Comparison of ENCODE assay signal across 8 cellular contexts in the genomic region with DNA sequence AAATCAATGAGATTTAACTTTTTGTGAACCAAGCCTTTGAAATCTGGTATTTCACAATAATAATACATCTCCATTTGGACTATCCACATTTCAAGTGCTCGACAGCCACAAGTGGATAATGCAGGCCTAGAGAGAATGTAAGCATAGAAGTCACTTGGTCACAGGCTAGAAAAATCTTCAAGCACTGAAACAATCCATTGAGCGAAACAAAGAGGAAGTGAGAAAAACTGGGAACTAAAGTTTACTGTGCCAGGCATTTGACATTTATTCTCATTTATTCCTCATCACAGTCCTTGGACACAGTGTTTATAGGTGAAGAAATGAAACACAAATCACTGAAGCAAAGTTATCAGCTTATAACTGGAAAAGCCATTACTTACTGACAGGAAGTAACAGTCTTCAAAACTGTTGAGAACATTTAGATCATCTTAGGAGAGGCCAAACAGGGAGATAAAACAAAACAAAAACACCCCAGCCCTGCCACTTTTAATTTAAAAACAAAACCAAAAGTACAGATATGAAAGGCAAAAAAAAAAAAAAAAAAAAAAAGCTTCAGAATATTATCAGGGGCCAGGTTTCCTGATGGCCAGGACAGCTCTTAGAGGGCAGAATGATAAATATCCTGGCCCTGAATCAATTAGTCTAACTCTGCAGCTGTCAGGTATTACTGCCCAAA. TPM values are rescaled to one million over a fixed set of nuclear protein-coding genes. Genes with fewer than 3 reads are reported as not detected.
A peak's percentile ranks its signal among the peaks of the same experiment; 100 is the strongest.
DNase-seq lines count a peak whose midpoint lies in the region; ATAC-seq and TF ChIP-seq lines count a peak whose summit lies in the region.

No MANE protein-coding gene starts in this region.

- ATAC-seq in HG03135 (IDR thresholded peaks at IDR 0.05; ENCODE audit: unreplicated experiment) (peak; percentile 52), gastrocnemius medialis (no peak)

- H3K36me3 ChIP-seq in gastrocnemius medialis (peaks cover 0 to 23% of the 10 kb centered on the region in 2 donors), tibial nerve (peaks cover 2 to 78% (median 8%) of the 10 kb centered on the region in 3 donors), ovary (no peaks in the 10 kb centered on the region), thyroid gland (peaks cover 7 to 8% of the 10 kb centered on the region in 2 donors)

- no peaks in the 10 kb centered on the region for H3K9me3 Mint-ChIP-seq in activated T-helper 1 cell treated with anti-CD3 and anti-CD28 coated beads, Interleukin-12 subunit alpha, Interleukin-12 subunit beta, Interleukin-2, Interleukin-4 antibody, amounts not matched to agents 30 ng/mL and 10 ng/mL and 1 ng/mL, durations not matched to agents 14 hours and 24 hours and 36 hours

- H3K4me3 Mint-ChIP-seq in activated T-helper 1 cell treated with anti-CD3 and anti-CD28 coated beads, Interleukin-12 subunit alpha, Interleukin-12 subunit beta, Interleukin-2, Interleukin-4 antibody, amounts not matched to agents 30 ng/mL and 10 ng/mL and 1 ng/mL, durations not matched to agents 14 hours and 24 hours and 36 hours = peak overlapping the region; percentile 24

- 35 to 41% methylated on average over 2 of the region's 2 CpGs for WGBS in tibial nerve, 2 donors
- WGBS in ovary, 3 donors = 63 to 74% (median 69%) methylated on average over 2 of the region's 2 CpGs
- WGBS in thyroid gland, 2 donors = 71 to 79% methylated on average over 2 of the region's 2 CpGs

- DNase-seq in SIG-M5 treated with dmso at 0.1 percent for 504 hours (lab: John Stamatoyannopoulos, UW; ENCODE audit: unreplicated experiment) (peak; percentile 65), SIG-M5 (lab: John Stamatoyannopoulos, UW) (no peak), gastrocnemius medialis (no peak), tibial nerve (ENCODE audit: low spot score in 2 of 2) (no peak), ovary (no peak), thyroid gland (no peak)
- DNase-seq in activated T-helper 1 cell treated with anti-CD3 and anti-CD28 coated beads, Interleukin-12 subunit alpha, Interleukin-12 subunit beta, Interleukin-2, Interleukin-4 antibody, amounts not matched to agents 30 ng/mL and 10 ng/mL and 1 ng/mL, durations not matched to agents 14 hours and 24 hours and 36 hours (ENCODE audit: low spot score) = no peak

- peaks cover 22% of the 10 kb centered on the region for H3K36me3 Mint-ChIP-seq in activated T-helper 1 cell treated with anti-CD3 and anti-CD28 coated beads, Interleukin-12 subunit alpha, Interleukin-12 subunit beta, Interleukin-2, Interleukin-4 antibody, amounts not matched to agents 30 ng/mL and 10 ng/mL and 1 ng/mL, durations not matched to agents 14 hours and 24 hours and 36 hours (ENCODE audit: low read depth)

- no peak for TF ChIP-seq CTCF in gastrocnemius medialis (IDR thresholded peaks at IDR 0.05 in 4 of 5, conservative IDR thresholded peaks at IDR 0.05 in 1 of 5)
- no peak for TF ChIP-seq CTCF in tibial nerve (IDR thresholded peaks at IDR 0.05)
- no peak for TF ChIP-seq CTCF in ovary (IDR thresholded peaks at IDR 0.05)
- no peak for TF ChIP-seq CTCF in thyroid gland (IDR thresholded peaks at IDR 0.05)

- intact Hi-C loops in activated T-helper 1 cell treated with anti-CD3 and anti-CD28 coated beads, Interleukin-12 subunit alpha, Interleukin-12 subunit beta, Interleukin-2, Interleukin-4 antibody, amounts not matched to agents 30 ng/mL and 10 ng/mL and 1 ng/mL, durations not matched to agents 14 hours and 24 hours and 36 hours (cut with micrococcal nuclease) = no loop called here
- intact Hi-C loops in gastrocnemius medialis (cut with DNase I; ENCODE audit: low total_unique reads) (no loop called here), ovary (cut with DNase I) (no loop called here), thyroid gland (cut with DNase I) (no loop called here)

- H3K27me3 Mint-ChIP-seq in activated T-helper 1 cell treated with anti-CD3 and anti-CD28 coated beads, Interleukin-12 subunit alpha, Interleukin-12 subunit beta, Interleukin-2, Interleukin-4 antibody, amounts not matched to agents 30 ng/mL and 10 ng/mL and 1 ng/mL, durations not matched to agents 14 hours and 24 hours and 36 hours (ENCODE audit: insufficient read depth) = no peaks in the 10 kb centered on the region

- H3K9me3 ChIP-seq in gastrocnemius medialis (no peaks in the 10 kb centered on the region), tibial nerve (no peaks in the 10 kb centered on the region), ovary (no peaks in the 10 kb centered on the region), thyroid gland (no peaks in the 10 kb centered on the region)

- H3K27me3 ChIP-seq in gastrocnemius medialis (no peaks in the 10 kb centered on the region), tibial nerve (no peaks in the 10 kb centered on the region), ovary (no peaks in the 10 kb centered on the region), thyroid gland (no peaks in the 10 kb centered on the region)

- TF ChIP-seq EP300 in tibial nerve (IDR thresholded peaks at IDR 0.05) (no peak), ovary (IDR thresholded peaks at IDR 0.05) (no peak)

- H3K27ac ChIP-seq in gastrocnemius medialis = peak overlapping the region in 3 of 4 donors; percentile 7 to 30 (median 23)
- peak overlapping the region in 2 of 4 donors; percentile 31 to 68 for H3K27ac ChIP-seq in tibial nerve
- no peak overlapping the region for H3K27ac ChIP-seq in ovary
- H3K27ac ChIP-seq in thyroid gland = no peak overlapping the region

- peak overlapping the region; percentile 70 for H3K27ac Mint-ChIP-seq in activated T-helper 1 cell treated with anti-CD3 and anti-CD28 coated beads, Interleukin-12 subunit alpha, Interleukin-12 subunit beta, Interleukin-2, Interleukin-4 antibody, amounts not matched to agents 30 ng/mL and 10 ng/mL and 1 ng/mL, durations not matched to agents 14 hours and 24 hours and 36 hours

- H3K4me1 Mint-ChIP-seq in activated T-helper 1 cell treated with anti-CD3 and anti-CD28 coated beads, Interleukin-12 subunit alpha, Interleukin-12 subunit beta, Interleukin-2, Interleukin-4 antibody, amounts not matched to agents 30 ng/mL and 10 ng/mL and 1 ng/mL, durations not matched to agents 14 hours and 24 hours and 36 hours (ENCODE audit: low read depth) = peaks cover 17% of the 10 kb centered on the region

- no peak for TF ChIP-seq POLR2A in gastrocnemius medialis (IDR thresholded peaks at IDR 0.05)
- TF ChIP-seq POLR2A in tibial nerve (IDR thresholded peaks at IDR 0.05) = no peak
- no peak for TF ChIP-seq POLR2A in ovary (IDR thresholded peaks at IDR 0.05)
- no peak for TF ChIP-seq POLR2A in thyroid gland (IDR thresholded peaks at IDR 0.05)

- no peak overlapping the region for H3K4me3 ChIP-seq in gastrocnemius medialis
- H3K4me3 ChIP-seq in tibial nerve = no peak overlapping the region
- no peak overlapping the region for H3K4me3 ChIP-seq in ovary
- no peak overlapping the region for H3K4me3 ChIP-seq in thyroid gland (replicated peaks in 1 of 3)

- peaks cover 0 to 11% of the 10 kb centered on the region in 2 donors for H3K4me1 ChIP-seq in gastrocnemius medialis
- peaks cover 0 to 12% (median 3%) of the 10 kb centered on the region in 4 donors for H3K4me1 ChIP-seq in tibial nerve
- H3K4me1 ChIP-seq in ovary (ENCODE audit: insufficient read depth) = peaks cover 3% of the 10 kb centered on the region
- peaks cover 0 to 3% of the 10 kb centered on the region in 2 donors for H3K4me1 ChIP-seq in thyroid gland

- in situ Hi-C loops in gastrocnemius medialis (cut with MboI; ENCODE audit: low sequenced_read_pairs in 4 of 4) = no loop called here

RNA-seq across cellular contexts. Expression of gene GNS, which starts 29.2 kb away (rescaled TPM):
- 20.6 and 21.3 TPM in 2 replicates for total RNA-seq in activated T-helper 1 cell treated with anti-CD3 and anti-CD28 coated beads, Interleukin-12 subunit alpha, Interleukin-12 subunit beta, Interleukin-2, Interleukin-4 antibody, amounts not matched to agents 30 ng/mL and 10 ng/mL and 1 ng/mL, durations not matched to agents 14 hours and 24 hours and 36 hours
- 10 to 100 TPM; 41.9 to 56.5 (median 53.9) TPM for total RNA-seq in gastrocnemius medialis
- 10 to 100 TPM; 72.2 to 88.4 (median 81.4) TPM for total RNA-seq in tibial nerve
- 100 to 1,000 TPM in 5 of 7 donors, 10 to 100 TPM in 2; 81.2 to 165 (median 101) TPM for total RNA-seq in ovary
- 100 to 1,000 TPM in 1 of 2 donors, 10 to 100 TPM in 1; 63.9 to 278 TPM for polyA plus RNA-seq in ovary
- total RNA-seq in thyroid gland = 100 to 1,000 TPM; 130 to 174 (median 160) TPM

Comparison
In these comparisons a context has a peak if more than half of its experiments do, and no peak if none do; other contexts are left out.
1. H3K27ac ChIP-seq: peak in gastrocnemius medialis (3 of 4); none in ovary (0 of 2) and thyroid gland (0 of 3).